8 cellular contexts compared by ENCODE assay signal in genomic region chr1:26432793-26433192, GRCh38. TPM values are rescaled to one million over a fixed set of nuclear protein-coding genes. Genes with fewer than 3 reads are reported as not detected.
A peak's percentile ranks its signal among the peaks of the same experiment; 100 is the strongest.
DNase-seq lines count a peak whose midpoint lies in the region; ATAC-seq, FAIRE-seq and TF ChIP-seq lines count a peak whose summit lies in the region.

No MANE protein-coding gene starts in this region.

- H3K27ac ChIP-seq in MM.1S (ENCODE audit: low read length) = peak overlapping the region; percentile 33; the same call in 1 of the 2 replicates
- H3K27ac ChIP-seq in H1 (ENCODE audit: low read depth, low read length) = no peak overlapping the region
- H3K27ac ChIP-seq in neural cell (ENCODE audit: low read length) = peak overlapping the region; percentile 86

- peak overlapping the region; percentile 71 for H3K9ac ChIP-seq in MM.1S (ENCODE audit: low read length)
- peak overlapping the region; percentile 36 to 89 (median 60); a peak in 6 of 7 replicates for H3K9ac ChIP-seq in H1 (replicated peaks in 1 of 4; ENCODE audit: extremely low read depth in 1 of 4, low read depth in 3 of 4, low read length in 3 of 4)
- peak overlapping the region; percentile 72 for H3K9ac ChIP-seq in neural cell (ENCODE audit: low read length)

- H3K9me3 ChIP-seq in MM.1S (replicated peaks; ENCODE audit: insufficient read depth, low read length) = no peaks in the 10 kb centered on the region
- no peaks in the 10 kb centered on the region for H3K9me3 ChIP-seq in H1 (ENCODE audit: insufficient read depth in 2 of 2, low read depth in 1 of 2, low read length in 1 of 2)
- no peaks in the 10 kb centered on the region for H3K9me3 ChIP-seq in neural cell (ENCODE audit: low read length)

- no peak overlapping the region for H3K56ac ChIP-seq in H1 (replicated peaks; ENCODE audit: insufficient read length, low read depth, low read length)

- no peaks in the 10 kb centered on the region; the same call in 1 of the 2 replicates for H3K27me3 ChIP-seq in BJ (ENCODE audit: control insufficient read depth, insufficient read depth, low read length)
- H3K27me3 ChIP-seq in MM.1S (replicated peaks; ENCODE audit: insufficient read depth, low read length) = peaks cover 13% of the 10 kb centered on the region
- H3K27me3 ChIP-seq in H1 (replicated peaks in 1 of 4; ENCODE audit: control insufficient read depth in 3 of 4, extremely low read depth in 1 of 4, insufficient read depth in 3 of 4, low read length in 3 of 4) = no peaks in the 10 kb centered on the region
- no peaks in the 10 kb centered on the region for H3K27me3 ChIP-seq in neural cell (ENCODE audit: insufficient read depth, low read depth, low read length)

- H4K8ac ChIP-seq in H1 (ENCODE audit: extremely low read depth, insufficient read depth, low read length) = no peak overlapping the region

- no peak for ATAC-seq in GM18873 (IDR thresholded peaks at IDR 0.05; ENCODE audit: low FRiP score, unreplicated experiment)

- H3K36me3 ChIP-seq in BJ (ENCODE audit: control insufficient read depth, insufficient read depth, low read length) (peaks cover 5% of the 10 kb centered on the region; the same call in 1 of the 2 replicates), MM.1S (replicated peaks; ENCODE audit: insufficient read depth, low read length) (0 out of 2 replicates have a peak, but pooled peaks cover 4% of the 10 kb centered on the region), H1 (ENCODE audit: control insufficient read depth in 2 of 4, insufficient read depth in 4 of 4, low read length in 3 of 4) (peaks cover 6 to 29% (median 13%) of the 10 kb centered on the region in 4 experiments), neural cell (ENCODE audit: insufficient read depth, low read length) (no peaks in the 10 kb centered on the region)

- POLR2A ChIA-PET in BJ (lab: Charles Lee) (no interaction called here), H1 (lab: Charles Lee; ENCODE audit: partially characterized antibody) (interaction anchor here (0.9 to 11.5 kb wide), 14 partner anchors 9 to 97 kb away, joined by 3 to 175 read pairs (median 6); partner anchors contain the start of genes HMGN2, LIN28A and RPS6KA1)

- H2BK12ac ChIP-seq in H1 (ENCODE audit: low read depth, low read length) = no peak overlapping the region

- H3K9me2 ChIP-seq in MM.1S (replicated peaks; ENCODE audit: insufficient read depth, low read length) = no peaks in the 10 kb centered on the region
- H3K9me2 ChIP-seq in neural cell (ENCODE audit: insufficient read depth, low read length) = no peaks in the 10 kb centered on the region

- TF ChIP-seq CTCF in BJ (IDR thresholded peaks at IDR 0.05; ENCODE audit: insufficient read depth, low read depth, low read length) (no peak), MM.1S (IDR thresholded peaks at IDR 0.05; ENCODE audit: low read length) (no peak), H1 (IDR thresholded peaks at IDR 0.05; ENCODE audit: control extremely low read depth in 1 of 3, insufficient read depth in 1 of 3, low read depth in 1 of 3, low read length in 3 of 3) (no peak), neural cell (IDR thresholded peaks at IDR 0.05; ENCODE audit: poor library complexity, severe bottlenecking) (no peak)

- peaks cover 11% of the 10 kb centered on the region for H3K23me2 ChIP-seq in H1 (ENCODE audit: low read depth, low read length)

- H4K91ac ChIP-seq in H1 (replicated peaks; ENCODE audit: insufficient read length, low read length) = no peak overlapping the region

- 0 out of 2 replicates have a peak, but pooled peaks cover 3% of the 10 kb centered on the region for H3F3A ChIP-seq in MM.1S (ENCODE audit: insufficient read depth, low read length)
- peaks cover 6% of the 10 kb centered on the region for H3F3A ChIP-seq in neural cell (ENCODE audit: insufficient read depth, low read length, poor library complexity, severe bottlenecking)

- CTCF ChIA-PET in BJ (lab: Yijun Ruan, JAX) (interaction anchor here (0.9 to 8.6 kb wide), 3 partner anchors 15 to 157 kb away, joined by 3 to 73 read pairs (median 3); no protein-coding TSS in a partner anchor), H1 (lab: Charles Lee; ENCODE audit: partially characterized antibody) (interaction anchor here (0.9 to 1.8 kb wide), 4 partner anchors 9 to 149 kb away, joined by 3 to 7 read pairs (median 5); no protein-coding TSS in a partner anchor)

- H3K18ac ChIP-seq in H1 (ENCODE audit: extremely low read depth, low read length) = no peak overlapping the region

- no peak overlapping the region for H3K4ac ChIP-seq in H1 (replicated peaks; ENCODE audit: insufficient read length, low read depth, low read length)

- no peak overlapping the region for H3K14ac ChIP-seq in H1 (ENCODE audit: insufficient read length)

- no peak overlapping the region for H2BK120ac ChIP-seq in H1 (replicated peaks; ENCODE audit: low read depth, low read length)

- no peak overlapping the region for H2BK20ac ChIP-seq in H1 (ENCODE audit: low read length)

- H3K23ac ChIP-seq in H1 (ENCODE audit: insufficient read length) = no peak overlapping the region

- peaks cover 8% of the 10 kb centered on the region; the same call in 1 of the 2 replicates for H3K4me1 ChIP-seq in MM.1S (ENCODE audit: low read length)
- H3K4me1 ChIP-seq in H1 (replicated peaks in 1 of 4; ENCODE audit: control insufficient read depth in 3 of 4, insufficient read depth in 4 of 4, low read length in 3 of 4) = peaks cover 0 to 4% (median 2%) of the 10 kb centered on the region in 4 experiments; a peak in 5 of 7 replicates

- H3K79me2 ChIP-seq in MM.1S (ENCODE audit: low read length) (peaks cover 20% of the 10 kb centered on the region), H1 (ENCODE audit: control insufficient read depth in 1 of 2, insufficient read depth in 2 of 2, low read length in 2 of 2) (peaks cover 0 to 12% of the 10 kb centered on the region in 2 experiments; a peak in 2 of 4 replicates), neural cell (replicated peaks; ENCODE audit: insufficient read depth, low read length) (peaks cover 8% of the 10 kb centered on the region)

- no peak overlapping the region for H2BK5ac ChIP-seq in H1 (ENCODE audit: low read depth, low read length)

- H4K5ac ChIP-seq in H1 (ENCODE audit: insufficient read length, low read depth, low read length) = no peak overlapping the region

- no peak overlapping the region for H2AK5ac ChIP-seq in H1 (ENCODE audit: low read depth, low read length)

- no peak for FAIRE-seq in H1 (lab: Jason Lieb, UNC)

- peak overlapping the region; percentile 87 for H3K4me2 ChIP-seq in MM.1S (ENCODE audit: low read depth, low read length)
- peak overlapping the region; percentile 80 to 81 for H3K4me2 ChIP-seq in H1 (ENCODE audit: insufficient read depth in 1 of 2, low read depth in 2 of 2, low read length in 2 of 2)
- H3K4me2 ChIP-seq in neural cell (ENCODE audit: low read length) = peak overlapping the region; percentile 93

- DNase-seq in BJ (ENCODE audit: low read depth) (no peak), MM.1S (no peak), H1 (ENCODE audit: low read depth in 1 of 2, low spot score in 2 of 2) (no peak), activated gamma-delta T cell (lab: John Stamatoyannopoulos, UW) (no peak), NCI-H446 treated with DMSO at 0.1 percent for 48 hours (lab: John Stamatoyannopoulos, UW) (no peak), NK-92 (lab: John Stamatoyannopoulos, UW; ENCODE audit: unreplicated experiment) (no peak)

- 73% methylated on average over 3 of the region's 3 CpGs; no CpG with 5 or more reads in 1 of the 2 experiments for WGBS in H1 (ENCODE audit: extremely low coverage in 1 of 2, insufficient coverage in 1 of 2, insufficient read length in 1 of 2, insufficient replicate concordance in 2 of 2, low coverage in 1 of 2, low lambda C conversion rate in 2 of 2, missing lambda C conversion rate in 1 of 2), 2 experiments

- no peak for TF ChIP-seq POLR2A in H1 (IDR thresholded peaks at IDR 0.05; ENCODE audit: control extremely low read depth in 1 of 2, low read depth in 2 of 2, low read length in 2 of 2)

- TF ChIP-seq EP300 in H1 (IDR thresholded peaks at IDR 0.05; ENCODE audit: borderline replicate concordance in 1 of 2, low read depth in 2 of 2, low read length in 2 of 2) = no peak
- TF ChIP-seq EP300 in neural cell (conservative IDR thresholded peaks at IDR 0.05; ENCODE audit: poor library complexity, severe bottlenecking) = no peak

- no peak overlapping the region for H2BK15ac ChIP-seq in H1 (ENCODE audit: low read length)

- H3K4me3 ChIP-seq in BJ (ENCODE audit: low read depth, low read length) (peak overlapping the region; percentile 52), MM.1S (ENCODE audit: low read length) (peak overlapping the region; percentile 78), H1 (ENCODE audit: extremely low read depth in 1 of 4, insufficient read depth in 2 of 4, low read depth in 3 of 4, low read length in 4 of 4) (peak overlapping the region; percentile 62 to 86 (median 83)), neural cell (ENCODE audit: low read length) (peak overlapping the region; percentile 78)

- H2AFZ ChIP-seq in MM.1S (ENCODE audit: low read length) = peak overlapping the region; percentile 83
- H2AFZ ChIP-seq in H1 (ENCODE audit: low read length) = no peak overlapping the region
- H2AFZ ChIP-seq in neural cell (ENCODE audit: low read depth, low read length) = peak overlapping the region; percentile 96

- 0 out of 2 replicates have a peak, but pooled peaks cover 5% of the 10 kb centered on the region for H3K79me1 ChIP-seq in H1 (ENCODE audit: low read depth, low read length)

- no peak for TF ChIP-seq RAD21 in H1 (IDR thresholded peaks at IDR 0.05 in 1 of 2, conservative IDR thresholded peaks at IDR 0.05 in 1 of 2; ENCODE audit: low read depth in 2 of 2, low read length in 2 of 2)
- no peak for TF ChIP-seq RAD21 in neural cell (conservative IDR thresholded peaks at IDR 0.05)

- H4K20me1 ChIP-seq in MM.1S (ENCODE audit: insufficient read depth, low read length) (no peaks in the 10 kb centered on the region), H1 (replicated peaks in 1 of 2; ENCODE audit: control insufficient read depth in 1 of 2, insufficient read depth in 2 of 2, low read length in 2 of 2) (no peaks in the 10 kb centered on the region), neural cell (ENCODE audit: insufficient read depth) (no peaks in the 10 kb centered on the region)

RNA-seq across cellular contexts. Expression of gene DHDDS, which starts 0.7 kb away (rescaled TPM):
- polyA plus RNA-seq in BJ (2011; rRNA removed) = 37.2 and 46.2 TPM in 2 replicates
- 32.1 and 40.5 TPM in 2 replicates for polyA minus RNA-seq in BJ (2011; rRNA and poly(A)+ RNA removed)
- total RNA-seq in H1 (2021; fragmentation: NEBNext Ultra II Directional; extraction: Animal tissue kit (Norgen Biotek cat#: 25700)) = 44.6 and 48.0 TPM in 2 replicates
- 28.3 and 30.1 TPM in 2 replicates for polyA plus RNA-seq in H1 (2011; rRNA removed)
- polyA plus RNA-seq in H1 (2011; cell fraction: cytosol; rRNA removed) = 43.4 TPM
- 34.7 TPM for polyA plus RNA-seq in H1 (2011; cell fraction: nucleus; rRNA removed)
- 42.6 to 51.6 TPM (median 44.8 TPM) in 4 replicates for polyA plus RNA-seq in H1 (2012, experiment 1 of 2)
- polyA plus RNA-seq in H1 (2012, experiment 2 of 2) = 37.7 TPM
- 24.3 TPM for polyA plus RNA-seq in H1 (2013, experiment 1 of 2)
- polyA plus RNA-seq in H1 (2013, experiment 2 of 2) = 21.4 TPM
- polyA minus RNA-seq in H1 (2011; rRNA and poly(A)+ RNA removed) = 56.8 TPM in 2 replicates
- polyA minus RNA-seq in H1 (2011; cell fraction: cytosol; rRNA and poly(A)+ RNA removed) = 23.6 TPM
- polyA minus RNA-seq in H1 (2011; cell fraction: nucleus; rRNA and poly(A)+ RNA removed) = 56.6 TPM
- 26.2 and 28.9 TPM in 2 replicates for polyA plus RNA-seq in neural cell
- 53.6 and 55.0 TPM in 2 replicates for polyA minus RNA-seq in neural cell

RNA-seq across cellular contexts. Expression of gene LIN28A, which starts 22.2 kb away (rescaled TPM):
- not detected in 2 replicates for polyA plus RNA-seq in BJ (2011; rRNA removed)
- polyA minus RNA-seq in BJ (2011; rRNA and poly(A)+ RNA removed) = not detected in 2 replicates
- 1,467 and 1,486 TPM in 2 replicates for total RNA-seq in H1 (2021; fragmentation: NEBNext Ultra II Directional; extraction: Animal tissue kit (Norgen Biotek cat#: 25700))
- 313 and 403 TPM in 2 replicates for polyA plus RNA-seq in H1 (2011; rRNA removed)
- polyA plus RNA-seq in H1 (2011; cell fraction: cytosol; rRNA removed) = 514 TPM
- 204 TPM for polyA plus RNA-seq in H1 (2011; cell fraction: nucleus; rRNA removed)
- 820 to 1,133 TPM (median 823 TPM) in 4 replicates for polyA plus RNA-seq in H1 (2012, experiment 1 of 2)
- 884 TPM for polyA plus RNA-seq in H1 (2012, experiment 2 of 2)
- 655 TPM for polyA plus RNA-seq in H1 (2013, experiment 1 of 2)
- polyA plus RNA-seq in H1 (2013, experiment 2 of 2) = 668 TPM
- 998 and 1,147 TPM in 2 replicates for polyA minus RNA-seq in H1 (2011; rRNA and poly(A)+ RNA removed)
- polyA minus RNA-seq in H1 (2011; cell fraction: cytosol; rRNA and poly(A)+ RNA removed) = 878 TPM
- 369 TPM for polyA minus RNA-seq in H1 (2011; cell fraction: nucleus; rRNA and poly(A)+ RNA removed)
- polyA plus RNA-seq in neural cell = 0.94 and 1.0 TPM in 2 replicates
- polyA minus RNA-seq in neural cell = 1.5 and 2.1 TPM in 2 replicates

RNA-seq across cellular contexts. Expression of gene HMGN2, which starts 39.4 kb away (rescaled TPM):
- polyA plus RNA-seq in BJ (2011; rRNA removed) (252 and 268 TPM in 2 replicates), H1 (2011; rRNA removed) (144 and 254 TPM in 2 replicates), neural cell (615 and 621 TPM in 2 replicates)
- 18.6 and 41.5 TPM in 2 replicates for polyA minus RNA-seq in BJ (2011; rRNA and poly(A)+ RNA removed)
- total RNA-seq in H1 (2021; fragmentation: NEBNext Ultra II Directional; extraction: Animal tissue kit (Norgen Biotek cat#: 25700)) = 452 and 453 TPM in 2 replicates
- polyA plus RNA-seq in H1 (2011; cell fraction: cytosol; rRNA removed) = 207 TPM
- polyA plus RNA-seq in H1 (2011; cell fraction: nucleus; rRNA removed) = 139 TPM
- 401 to 512 TPM (median 449 TPM) in 4 replicates for polyA plus RNA-seq in H1 (2012, experiment 1 of 2)
- 287 TPM for polyA plus RNA-seq in H1 (2012, experiment 2 of 2)
- 455 TPM for polyA plus RNA-seq in H1 (2013, experiment 1 of 2)
- polyA plus RNA-seq in H1 (2013, experiment 2 of 2) = 462 TPM
- polyA minus RNA-seq in H1 (2011; rRNA and poly(A)+ RNA removed) = 78.8 and 84.2 TPM in 2 replicates
- 84.5 TPM for polyA minus RNA-seq in H1 (2011; cell fraction: cytosol; rRNA and poly(A)+ RNA removed)
- 135 TPM for polyA minus RNA-seq in H1 (2011; cell fraction: nucleus; rRNA and poly(A)+ RNA removed)
- polyA minus RNA-seq in neural cell = 274 and 303 TPM in 2 replicates

Comparison
In these comparisons a context has a peak if more than half of its experiments do, and no peak if none do; other contexts are left out.
1. RNA of gene LIN28A, which starts 22.2 kb away (polyA plus RNA-seq): 204 to 1,133 TPM in H1; 0.94 to 1.0 TPM in neural cell and not detected in BJ; every median in the first group is over 100 times any median in the second.
2. Peak in every context shown above with its lines, with median percentiles within 50 percentile points of each other: H3K4me3 ChIP-seq, H3K4me2 ChIP-seq and H3K9ac ChIP-seq.